Comparison of ENCODE assay signal across 2 cellular contexts in genomic region chr2:157329524-157329923, GRCh38.
TF ChIP-seq lines count a peak whose summit lies in the region.

No MANE protein-coding gene starts in this region.

TF ChIP-seq in liver, 16 proteins besides CTCF, POLR2A, EP300 and RAD21:
- TF ChIP-seq ZBTB33 (IDR thresholded peaks at IDR 0.05) (no peak), EGR1 (IDR thresholded peaks at IDR 0.05; ENCODE audit: low read depth in 2 of 2) (no peak), GABPA (IDR thresholded peaks at IDR 0.05 in 1 of 2, conservative IDR thresholded peaks at IDR 0.05 in 1 of 2) (peak in 1 of 2 donors; percentile 47), SP1 (IDR thresholded peaks at IDR 0.05) (peak; percentile 6), YY1 (IDR thresholded peaks at IDR 0.05) (no peak), FOXA2 (IDR thresholded peaks at IDR 0.05) (peak; percentile 80), REST (IDR thresholded peaks at IDR 0.05) (no peak), TAF1 (conservative IDR thresholded peaks at IDR 0.05) (no peak), HNF4A (conservative IDR thresholded peaks at IDR 0.05) (no peak), ATF3 (IDR thresholded peaks at IDR 0.05) (no peak), HNF4G (IDR thresholded peaks at IDR 0.05) (no peak), FOXA1 (IDR thresholded peaks at IDR 0.05) (peak; percentile 75)

TF ChIP-seq in HepG2, 621 proteins besides CTCF, POLR2A, EP300 and RAD21 (continued from another document):
- no peak for TF ChIP-seq RCOR2 (CRISPR knock-in tag; IDR thresholded peaks at IDR 0.05)
TF ChIP-seq in HepG2: peak in this region for 0.
